Comparison of ENCODE assay signal across 19 cellular contexts in the genomic region with DNA sequence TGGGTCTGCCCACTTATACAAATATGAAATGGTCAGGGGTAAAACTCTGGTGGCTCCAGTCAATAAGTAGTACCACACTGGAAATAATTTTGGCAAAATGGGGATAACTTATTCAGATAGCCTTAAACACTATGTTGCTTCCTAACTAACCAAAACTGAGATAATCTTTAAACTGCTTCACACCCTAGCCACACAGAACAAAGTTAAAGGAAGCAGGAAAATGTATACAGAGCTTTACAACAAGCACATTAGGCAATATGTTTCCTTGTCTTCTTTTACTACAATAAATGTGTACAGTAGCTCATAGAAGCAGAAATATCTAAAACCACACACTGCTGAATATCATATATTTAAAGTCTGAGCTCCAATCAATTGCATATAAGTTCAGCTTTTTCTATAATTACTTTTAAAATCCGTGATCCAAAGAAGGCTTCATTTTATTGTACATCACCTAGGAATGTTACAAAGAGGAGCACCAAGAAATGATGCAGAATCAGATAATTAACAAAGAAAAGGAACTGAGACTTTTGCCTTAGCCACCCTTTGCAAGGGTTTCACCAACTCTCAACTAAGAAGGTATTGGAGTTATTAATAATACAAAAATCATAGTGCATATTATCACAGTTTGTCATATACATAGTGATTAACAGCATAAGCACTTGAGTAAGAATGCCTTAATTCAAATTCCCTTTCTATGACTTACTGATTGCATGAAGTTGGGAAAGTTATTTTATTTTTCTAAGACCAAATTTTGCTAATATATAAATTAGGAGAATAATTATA. TPM values are rescaled to one million over a fixed set of nuclear protein-coding genes. Genes with fewer than 3 reads are reported as not detected.
DNase-seq lines count a peak whose midpoint lies in the region; ATAC-seq, FAIRE-seq and TF ChIP-seq lines count a peak whose summit lies in the region.
"Had no signal": no experiment of that assay in that cellular context is flagged by ENCODE, and none has a peak within 500 bp of the region (broad histone marks: within the 10 kb centered on the region; RNA-seq: fewer than 3 reads in every experiment).

No MANE protein-coding gene starts in this region.

- no peak for TF ChIP-seq CTCF in SK-N-SH (IDR thresholded peaks at IDR 0.05)

- H3K36me3 ChIP-seq in SK-N-SH (replicated peaks in 1 of 2; ENCODE audit: control insufficient read depth in 1 of 2, insufficient read depth in 2 of 2, low read length in 1 of 2) = no peaks in the 10 kb centered on the region
- H3K36me3 ChIP-seq: BE2C had no signal

- no peaks in the 10 kb centered on the region for H3K9me3 ChIP-seq in SK-N-SH
- H3K9me3 ChIP-seq: BE2C had no signal

- no peak for TF ChIP-seq RAD21 in SK-N-SH (IDR thresholded peaks at IDR 0.05; ENCODE audit: low read length)

- H3K9me2 ChIP-seq in SK-N-SH = no peaks in the 10 kb centered on the region

- no peak overlapping the region for H3K9ac ChIP-seq in SK-N-SH

- peaks cover 7% of the 10 kb centered on the region in 2 experiments; a peak in 3 of 4 replicates for H3K4me1 ChIP-seq in SK-N-SH (ENCODE audit: control insufficient read depth in 1 of 2, insufficient read depth in 2 of 2, low read depth in 1 of 2, low read length in 1 of 2)

- peak; percentile 49 for FAIRE-seq in GM18507 (lab: Jason Lieb, UNC)
- FAIRE-seq: HepG2 had no signal

- intact Hi-C loops in left colon (cut with DNase I, micrococcal nuclease) = no loop called here

- no peak overlapping the region for H3K4me3 ChIP-seq in SK-N-SH (ENCODE audit: low read depth in 2 of 2, low read length in 1 of 2)
- H3K4me3 ChIP-seq: GM23338 had no signal

- no peak overlapping the region; the same call in 1 of the 2 replicates for H3K4me2 ChIP-seq in SK-N-SH
- H3K4me2 ChIP-seq: GM23338 had no signal

- ATAC-seq in left colon (peak; percentile 96), HG02571 (IDR thresholded peaks at IDR 0.05; ENCODE audit: unreplicated experiment) (no peak), HG02884 (IDR thresholded peaks at IDR 0.05; ENCODE audit: unreplicated experiment) (no peak)
- ATAC-seq: GM23338, HepG2, T-cell had no signal

- peak overlapping the region in 1 of 2 experiments; percentile 5; a peak in 1 of 4 replicates for H3K27ac ChIP-seq in SK-N-SH (ENCODE audit: low read depth in 2 of 2, low read length in 1 of 2)

- CTCF ChIA-PET in SK-N-SH (lab: Yijun Ruan, JAX) = interaction anchor here (1.4 to 2.2 kb wide), 2 partner anchors 10 to 109 kb away, joined by 3 to 9 read pairs; no protein-coding TSS in a partner anchor

- H2AFZ ChIP-seq in SK-N-SH (ENCODE audit: low read depth) = no peak overlapping the region; the same call in 1 of the 2 replicates

- DNase-seq in GM18507 (ENCODE audit: extremely low spot score, insufficient read length, low read depth) (no peak), HCEC 1CT (peak; percentile 58), SK-N-SH (no peak), left colon (no peak), SHP77 (lab: John Stamatoyannopoulos, UW) (no peak), medulla oblongata (ENCODE audit: extremely low spot score) (no peak)
- DNase-seq: BE2C; CD4-positive, alpha-beta memory T cell; DMS79 treated with DMSO at 0.1 percent for 48 hours; GF-D8; NCI-H1417 treated with DMSO at 0.1 percent for 48 hours; NCI-H2081; NCI-H524 treated with DMSO at 0.1 percent for 48 hours; RPMI8226; T-cell had no signal

- POLR2A ChIA-PET in SK-N-SH (lab: Yijun Ruan, JAX) = no interaction called here

- H3K79me2 ChIP-seq in SK-N-SH (ENCODE audit: insufficient read depth) = no peaks in the 10 kb centered on the region

- H3F3A ChIP-seq in SK-N-SH (replicated peaks; ENCODE audit: insufficient read depth) = peaks cover 7% of the 10 kb centered on the region

- 31% methylated on average over 1 of the region's 1 CpG for WGBS in SK-N-SH (ENCODE audit: low lambda C conversion rate)

- no peaks in the 10 kb centered on the region for H3K27me3 ChIP-seq in SK-N-SH (ENCODE audit: insufficient read depth)
- H3K27me3 ChIP-seq: BE2C had no signal

- TF ChIP-seq EP300 in SK-N-SH (IDR thresholded peaks at IDR 0.05; ENCODE audit: borderline replicate concordance in 1 of 2, low read depth in 1 of 2, low read length in 1 of 2) = no peak

- H4K20me1 ChIP-seq in SK-N-SH (ENCODE audit: insufficient read depth) = no peaks in the 10 kb centered on the region

TF ChIP-seq in SK-N-SH, 30 proteins besides CTCF, POLR2A, EP300 and RAD21:
- TF ChIP-seq FOSL2 (IDR thresholded peaks at IDR 0.05; ENCODE audit: borderline replicate concordance, low read depth) (peak; percentile 31; the same call in 1 of the 2 replicates), POLR2AphosphoS5 (IDR thresholded peaks at IDR 0.05; ENCODE audit: low read depth, low read length) (no peak), JUND (IDR thresholded peaks at IDR 0.05) (0 out of 2 replicates have a peak, but pooled peaks have one; percentile 9)
TF ChIP-seq in SK-N-SH: peak in this region for 2.

RNA-seq across cellular contexts. Expression of a gene that starts 9.2 kb away (rescaled TPM):
- 61.7 and 96.1 TPM in 2 replicates for polyA plus RNA-seq in SK-N-SH (2012; rRNA removed)
- 90.3 and 92.1 TPM in 2 replicates for polyA plus RNA-seq in SK-N-SH (2012; cell fraction: cytosol; rRNA removed)
- 17.1 and 47.6 TPM in 2 replicates for polyA plus RNA-seq in SK-N-SH (2012; cell fraction: nucleus; rRNA removed)
- 100 to 1,000 TPM; 114 to 123 TPM for total RNA-seq in left colon
